ENCODE assay signal across 13 cellular contexts in genomic region chr20:34403908-34404307, GRCh38. TPM values are rescaled to one million over a fixed set of nuclear protein-coding genes. Genes with fewer than 3 reads are reported as not detected.
DNase-seq lines count a peak whose midpoint lies in the region; FAIRE-seq and TF ChIP-seq lines count a peak whose summit lies in the region.
"Had no signal": no experiment of that assay in that cellular context is flagged by ENCODE, and none has a peak within 500 bp of the region (broad histone marks: within the 10 kb centered on the region; RNA-seq: fewer than 3 reads in every experiment).

No MANE protein-coding gene starts in this region.

- H3K4me1 Mint-ChIP-seq in IgD-negative memory B cell = peaks cover 40 to 44% (median 40%) of the 10 kb centered on the region in 3 donors
- H3K4me1 Mint-ChIP-seq in chondrocyte (ENCODE audit: low read depth) = peaks cover 41% of the 10 kb centered on the region

- no peak for TF ChIP-seq CTCF in chondrocyte (IDR thresholded peaks at IDR 0.05)

- H3K4me2 ChIP-seq in BLaER1 = peak overlapping the region; percentile 79

- no peak overlapping the region; the same call in 1 of the 2 replicates for H3K27ac ChIP-seq in BLaER1

- H3K4me3 ChIP-seq in BLaER1 = no peak overlapping the region
- H3K4me3 ChIP-seq: tibial nerve had no signal

- H3K4me1 ChIP-seq in BLaER1 = peaks cover 46% of the 10 kb centered on the region

- H3K36me3 Mint-ChIP-seq in IgD-negative memory B cell (peaks cover 2% of the 10 kb centered on the region), chondrocyte (ENCODE audit: low read depth) (peaks cover 30% of the 10 kb centered on the region)

- H3K9me3 Mint-ChIP-seq in IgD-negative memory B cell = no peaks in the 10 kb centered on the region
- no peaks in the 10 kb centered on the region for H3K9me3 Mint-ChIP-seq in chondrocyte (ENCODE audit: low read depth)

- H3K4me3 Mint-ChIP-seq in IgD-negative memory B cell (peak overlapping the region in 3 of 4 donors; percentile 3 to 79 (median 5)), chondrocyte (ENCODE audit: unreplicated experiment) (no peak overlapping the region)

- no peaks in the 10 kb centered on the region for H3K27me3 ChIP-seq in BLaER1
- H3K27me3 ChIP-seq: tibial nerve had no signal

- H3K9me3 ChIP-seq in BLaER1 = no peaks in the 10 kb centered on the region
- H3K9me3 ChIP-seq: tibial nerve had no signal

- no peak overlapping the region for H3K9ac ChIP-seq in BLaER1

- peak; percentile 18 for FAIRE-seq in GM18507 (lab: Jason Lieb, UNC)

- H3K36me3 ChIP-seq in BLaER1 = peaks cover 65% of the 10 kb centered on the region

- DNase-seq in GM18507 (ENCODE audit: extremely low spot score, insufficient read length, low read depth) (no peak), chondrocyte (ENCODE audit: low spot score) (no peak), hepatic stellate cell (ENCODE audit: low spot score) (no peak), hypothalamus (lab: John Stamatoyannopoulos, UW) (no peak), NCI-H146 treated with DMSO at 0.1 percent for 48 hours (lab: John Stamatoyannopoulos, UW; ENCODE audit: unreplicated experiment) (no peak), SKM-1 treated with dmso at 0.1 percent for 144 hours (lab: John Stamatoyannopoulos, UW; ENCODE audit: unreplicated experiment) (no peak)
- DNase-seq: activated effector memory CD4-positive, alpha-beta T cell treated with anti-CD3 and anti-CD28 coated beads, Interleukin-2, amount 50 U/mL, for 16 hours; C1 segment of cervical spinal cord; mammary epithelial cell; NCI-H1048 had no signal

- peaks cover 98% of the 10 kb centered on the region for H4K20me1 ChIP-seq in BLaER1

- H3K27me3 Mint-ChIP-seq in IgD-negative memory B cell (no peaks in the 10 kb centered on the region), chondrocyte (ENCODE audit: low read depth) (no peaks in the 10 kb centered on the region)

- H3K27ac Mint-ChIP-seq in IgD-negative memory B cell (peak overlapping the region; percentile 31 to 88 (median 72)), chondrocyte (ENCODE audit: unreplicated experiment) (peak overlapping the region; percentile 3)

RNA-seq across cellular contexts. Expression of gene ITCH, which starts 40.8 kb away (rescaled TPM):
- polyA plus RNA-seq in IgD-negative memory B cell = 33.7 TPM
- 58.2 to 96.9 TPM (median 84.8 TPM) in 3 replicates for total RNA-seq in chondrocyte
